ENCODE assay signal across 1 cellular context in genomic region chr3:13788522-13789424, GRCh38.
TF ChIP-seq lines count a peak whose summit lies in the region.

No MANE protein-coding gene starts in this region.

TF ChIP-seq in K562, 482 proteins besides CTCF, POLR2A, EP300 and RAD21 (continued from another document):
- TF ChIP-seq THRB (CRISPR knock-in tag; conservative IDR thresholded peaks at IDR 0.05), result no peak
- TF ChIP-seq ZNF140 (CRISPR knock-in tag; IDR thresholded peaks at IDR 0.05), result no peak
- no peak for TF ChIP-seq NRF1 (conservative IDR thresholded peaks at IDR 0.05 in 1 of 2, IDR thresholded peaks at IDR 0.05 in 1 of 2)
- TF ChIP-seq RNF219 (CRISPR knock-in tag; IDR thresholded peaks at IDR 0.05), result no peak
- no peak for TF ChIP-seq THAP7 (CRISPR knock-in tag; IDR thresholded peaks at IDR 0.05)
- TF ChIP-seq HMG20A (CRISPR knock-in tag; conservative IDR thresholded peaks at IDR 0.05), result no peak
- TF ChIP-seq CBFB (CRISPR knock-in tag; IDR thresholded peaks at IDR 0.05), result no peak
- TF ChIP-seq KDM1A (IDR thresholded peaks at IDR 0.05), result 0 out of 4 replicates have a peak, but pooled peaks of 1 of the 2 experiments have one; percentile 22
- no peak for TF ChIP-seq SLC30A9 (CRISPR knock-in tag; IDR thresholded peaks at IDR 0.05)
- TF ChIP-seq RFX1 (IDR thresholded peaks at IDR 0.05), result peak; percentile 88
- no peak for TF ChIP-seq DNMT1 (IDR thresholded peaks at IDR 0.05)
- peak; percentile 19; the same call in 1 of the 2 replicates for TF ChIP-seq SMARCA5 (IDR thresholded peaks at IDR 0.05)
- TF ChIP-seq RBM25 (IDR thresholded peaks at IDR 0.05; ENCODE audit: low read depth, low read length, severe bottlenecking), result peak; percentile 79
- TF ChIP-seq EP400 (IDR thresholded peaks at IDR 0.05), result no peak
- no peak for TF ChIP-seq FOXJ3 (CRISPR knock-in tag; IDR thresholded peaks at IDR 0.05)
- peak; percentile 69 for TF ChIP-seq BCOR (IDR thresholded peaks at IDR 0.05)
- no peak for TF ChIP-seq CHD2 (IDR thresholded peaks at IDR 0.05; ENCODE audit: low read depth, low read length)
- TF ChIP-seq BMI1 (IDR thresholded peaks at IDR 0.05; ENCODE audit: low read length), result no peak
- TF ChIP-seq, protein P1, sequence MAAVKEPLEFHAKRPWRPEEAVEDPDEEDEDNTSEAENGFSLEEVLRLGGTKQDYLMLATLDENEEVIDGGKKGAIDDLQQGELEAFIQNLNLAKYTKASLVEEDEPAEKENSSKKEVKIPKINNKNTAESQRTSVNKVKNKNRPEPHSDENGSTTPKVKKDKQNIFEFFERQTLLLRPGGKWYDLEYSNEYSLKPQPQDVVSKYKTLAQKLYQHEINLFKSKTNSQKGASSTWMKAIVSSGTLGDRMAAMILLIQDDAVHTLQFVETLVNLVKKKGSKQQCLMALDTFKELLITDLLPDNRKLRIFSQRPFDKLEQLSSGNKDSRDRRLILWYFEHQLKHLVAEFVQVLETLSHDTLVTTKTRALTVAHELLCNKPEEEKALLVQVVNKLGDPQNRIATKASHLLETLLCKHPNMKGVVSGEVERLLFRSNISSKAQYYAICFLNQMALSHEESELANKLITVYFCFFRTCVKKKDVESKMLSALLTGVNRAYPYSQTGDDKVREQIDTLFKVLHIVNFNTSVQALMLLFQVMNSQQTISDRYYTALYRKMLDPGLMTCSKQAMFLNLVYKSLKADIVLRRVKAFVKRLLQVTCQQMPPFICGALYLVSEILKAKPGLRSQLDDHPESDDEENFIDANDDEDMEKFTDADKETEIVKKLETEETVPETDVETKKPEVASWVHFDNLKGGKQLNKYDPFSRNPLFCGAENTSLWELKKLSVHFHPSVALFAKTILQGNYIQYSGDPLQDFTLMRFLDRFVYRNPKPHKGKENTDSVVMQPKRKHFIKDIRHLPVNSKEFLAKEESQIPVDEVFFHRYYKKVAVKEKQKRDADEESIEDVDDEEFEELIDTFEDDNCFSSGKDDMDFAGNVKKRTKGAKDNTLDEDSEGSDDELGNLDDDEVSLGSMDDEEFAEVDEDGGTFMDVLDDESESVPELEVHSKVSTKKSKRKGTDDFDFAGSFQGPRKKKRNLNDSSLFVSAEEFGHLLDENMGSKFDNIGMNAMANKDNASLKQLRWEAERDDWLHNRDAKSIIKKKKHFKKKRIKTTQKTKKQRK (IDR thresholded peaks at IDR 0.05; ENCODE audit: borderline replicate concordance, low read depth, low read length), result no peak
- no peak for TF ChIP-seq ARNT (IDR thresholded peaks at IDR 0.05)
- TF ChIP-seq IRF9 (tag; IDR thresholded peaks at IDR 0.05), result no peak
